24 cellular contexts compared by ENCODE assay signal in genomic region chr7:17446340-17446739, GRCh38.
"Had no signal": no experiment of that assay in that cellular context is flagged by ENCODE, and none has a peak within 500 bp of the region (broad histone marks: within the 10 kb centered on the region; RNA-seq: fewer than 3 reads in every experiment).

No MANE protein-coding gene starts in this region.

- H3K4me3 ChIP-seq: K562, SJCRH30 had no signal

- ATAC-seq: K562, Panc1, PC-3, Right ventricle myocardium inferior, SK-N-SH treated with all-trans-retinoic acid at 6 μM for 48 hours had no signal

- H3K36me3 ChIP-seq: SJCRH30 had no signal

- H3K27me3 ChIP-seq: SJCRH30 had no signal

- DNase-seq: Kasumi-1, MM.1S, NCI-H1048, NCI-H1105, NCI-H1417, NCI-H1436 treated with DMSO at 0.1 percent for 48 hours, NCI-H1694, NCI-H187 treated with DMSO at 0.1 percent for 48 hours, NCI-H2029 treated with DMSO at 0.1 percent for 48 hours, NCI-H2171 treated with DMSO at 0.1 percent for 48 hours, NCI-H2227 treated with DMSO at 0.1 percent for 48 hours, NCI-H446, NCI-H510A, NCI-H524 treated with DMSO at 0.1 percent for 48 hours, NCI-H69, NCI-H774, PC-3, SHP77 treated with DMSO at 0.1 percent for 48 hours, SJCRH30 had no signal

- H3K27ac ChIP-seq: KMS-11, SJCRH30 had no signal
